ENCODE assay signal across 2 cellular contexts in the genomic region with DNA sequence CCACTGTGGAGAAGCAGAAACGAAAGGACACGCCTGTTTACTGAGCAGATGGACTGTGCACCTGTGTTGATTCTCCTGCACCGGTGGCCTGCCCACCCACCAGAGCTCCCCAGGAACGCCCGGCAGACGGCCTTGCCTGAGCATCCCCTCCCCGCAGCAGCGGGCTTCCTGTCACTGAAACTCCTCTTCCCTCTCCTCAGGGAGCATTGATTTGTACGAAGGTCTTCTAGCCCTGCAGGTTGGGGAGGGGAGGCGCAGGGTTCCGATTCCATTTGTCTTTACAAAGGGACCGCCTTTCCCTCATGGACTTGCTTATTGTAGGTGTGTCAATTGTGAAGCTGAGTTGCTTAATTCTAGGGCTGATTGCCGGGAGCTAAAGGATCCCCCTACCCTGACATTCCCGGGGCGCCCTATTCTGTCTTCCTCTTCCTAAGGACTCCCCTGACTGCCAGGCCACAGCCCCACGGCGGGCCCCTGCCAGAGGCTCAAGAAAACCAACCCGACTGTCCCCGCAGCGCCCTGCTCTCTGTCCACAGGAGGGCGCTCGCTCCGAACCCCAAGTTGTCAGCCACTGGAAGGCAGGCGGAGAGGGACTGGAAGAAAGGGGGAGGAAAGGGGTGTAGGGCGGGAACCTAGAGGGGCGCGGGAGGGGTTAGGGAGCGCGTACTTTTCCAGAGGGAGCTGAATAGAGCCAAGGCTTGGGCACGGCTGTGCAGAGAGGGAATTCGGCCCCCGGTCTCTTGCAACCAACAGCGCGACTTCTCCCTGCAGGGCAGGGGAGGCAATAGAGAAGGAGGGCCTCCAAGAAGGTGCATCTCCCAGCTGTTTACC.
TF ChIP-seq lines count a peak whose summit lies in the region.

No MANE protein-coding gene starts in this region.

TF ChIP-seq in HCT116, 20 proteins besides CTCF, POLR2A, EP300 and RAD21:
- TF ChIP-seq TCF7L2 (IDR thresholded peaks at IDR 0.05; ENCODE audit: borderline replicate concordance, extremely low read depth, insufficient read depth, insufficient read length) (peak; percentile 21), SP1 (IDR thresholded peaks at IDR 0.05; ENCODE audit: low read depth) (no peak), YY1 (IDR thresholded peaks at IDR 0.05; ENCODE audit: extremely low read depth, insufficient replicate concordance, low read depth, low read length) (peak; percentile 80), SRF (IDR thresholded peaks at IDR 0.05; ENCODE audit: low read depth) (no peak)

TF ChIP-seq in H1, 55 proteins besides CTCF, POLR2A, EP300 and RAD21:
- TF ChIP-seq TAF1 (IDR thresholded peaks at IDR 0.05; ENCODE audit: low read depth, low read length): no peak
- no peak for TF ChIP-seq CEBPB (IDR thresholded peaks at IDR 0.05; ENCODE audit: low read depth, low read length)
- no peak for TF ChIP-seq SP4 (IDR thresholded peaks at IDR 0.05; ENCODE audit: low read length)
- 0 out of 2 replicates have a peak, but pooled peaks have one; percentile 31 for TF ChIP-seq JUND (IDR thresholded peaks at IDR 0.05; ENCODE audit: low read length)
- TF ChIP-seq EGR1 (IDR thresholded peaks at IDR 0.05; ENCODE audit: borderline replicate concordance, low read depth, low read length): no peak
- peak; percentile 40 for TF ChIP-seq EZH2 (IDR thresholded peaks at IDR 0.05; ENCODE audit: low read depth, low read length, severe bottlenecking)
- TF ChIP-seq TAF7 (optimal IDR thresholded peaks at IDR 0.05; ENCODE audit: borderline replicate concordance, low read depth, low read length): peak; percentile 47
- TF ChIP-seq SAP30 (IDR thresholded peaks at IDR 0.05; ENCODE audit: insufficient read depth, insufficient replicate concordance, low read length): peak; percentile 62
- TF ChIP-seq, protein P1, sequence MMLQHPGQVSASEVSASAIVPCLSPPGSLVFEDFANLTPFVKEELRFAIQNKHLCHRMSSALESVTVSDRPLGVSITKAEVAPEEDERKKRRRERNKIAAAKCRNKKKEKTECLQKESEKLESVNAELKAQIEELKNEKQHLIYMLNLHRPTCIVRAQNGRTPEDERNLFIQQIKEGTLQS (IDR thresholded peaks at IDR 0.05; ENCODE audit: insufficient read depth, low read depth, low read length): no peak
- peak; percentile 65 for TF ChIP-seq ASH2L (IDR thresholded peaks at IDR 0.05; ENCODE audit: low read length)
- 0 out of 2 replicates have a peak, but pooled peaks have one; percentile 41 for TF ChIP-seq BACH1 (IDR thresholded peaks at IDR 0.05; ENCODE audit: low read length)
- no peak for TF ChIP-seq CBX5 (IDR thresholded peaks at IDR 0.05; ENCODE audit: low read depth, low read length)
- no peak for TF ChIP-seq POU5F1 (IDR thresholded peaks at IDR 0.05; ENCODE audit: low read depth, low read length)
- peak; percentile 46; the same call in 1 of the 2 replicates for TF ChIP-seq YY1 (IDR thresholded peaks at IDR 0.05; ENCODE audit: low read depth, low read length)
- TF ChIP-seq GTF2F1 (IDR thresholded peaks at IDR 0.05; ENCODE audit: borderline replicate concordance, low read depth, low read length): no peak
- TF ChIP-seq PHF8 (conservative IDR thresholded peaks at IDR 0.05; ENCODE audit: low read depth, low read length): no peak
- TF ChIP-seq NRF1 (IDR thresholded peaks at IDR 0.05; ENCODE audit: low read depth, low read length): no peak
- TF ChIP-seq ZNF274 (IDR thresholded peaks at IDR 0.05; ENCODE audit: borderline replicate concordance, extremely low read depth, low read length): no peak
- TF ChIP-seq CTBP2 (IDR thresholded peaks at IDR 0.05; ENCODE audit: borderline replicate concordance, insufficient read depth, insufficient read length, low read length): peak; percentile 39
- TF ChIP-seq TCF12 (IDR thresholded peaks at IDR 0.05; ENCODE audit: low read depth, low read length): 0 out of 2 replicates have a peak, but pooled peaks have one; percentile 75
- TF ChIP-seq SIN3A (conservative IDR thresholded peaks at IDR 0.05 in 1 of 2, IDR thresholded peaks at IDR 0.05 in 1 of 2; ENCODE audit: low read depth in 1 of 2, low read length in 2 of 2): peak in 1 of 2 experiments; percentile 63; a peak in 1 of 4 replicates
- TF ChIP-seq TEAD4 (IDR thresholded peaks at IDR 0.05; ENCODE audit: low read depth, low read length): no peak
- no peak for TF ChIP-seq HDAC6 (IDR thresholded peaks at IDR 0.05; ENCODE audit: low read depth, low read length)
- no peak for TF ChIP-seq SP2 (IDR thresholded peaks at IDR 0.05; ENCODE audit: low read length)
- TF ChIP-seq KDM4A (IDR thresholded peaks at IDR 0.05; ENCODE audit: low read depth, low read length, severe bottlenecking): no peak
- TF ChIP-seq, protein P2, sequence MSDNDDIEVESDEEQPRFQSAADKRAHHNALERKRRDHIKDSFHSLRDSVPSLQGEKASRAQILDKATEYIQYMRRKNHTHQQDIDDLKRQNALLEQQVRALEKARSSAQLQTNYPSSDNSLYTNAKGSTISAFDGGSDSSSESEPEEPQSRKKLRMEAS (IDR thresholded peaks at IDR 0.05): peak; percentile 46; the same call in 1 of the 2 replicates
- TF ChIP-seq TBP (IDR thresholded peaks at IDR 0.05; ENCODE audit: low read depth, low read length): peak; percentile 8; the same call in 1 of the 2 replicates
- no peak for TF ChIP-seq SIX5 (IDR thresholded peaks at IDR 0.05; ENCODE audit: low read depth, low read length)
- 0 out of 4 replicates have a peak, but pooled peaks have one; percentile 15 to 67 for TF ChIP-seq HDAC2 (IDR thresholded peaks at IDR 0.05; ENCODE audit: borderline replicate concordance in 1 of 2, low read depth in 2 of 2, low read length in 2 of 2)
- no peak for TF ChIP-seq KDM5A (IDR thresholded peaks at IDR 0.05; ENCODE audit: low read length)
- TF ChIP-seq CHD2 (IDR thresholded peaks at IDR 0.05; ENCODE audit: low read length): no peak
- TF ChIP-seq, protein P3, sequence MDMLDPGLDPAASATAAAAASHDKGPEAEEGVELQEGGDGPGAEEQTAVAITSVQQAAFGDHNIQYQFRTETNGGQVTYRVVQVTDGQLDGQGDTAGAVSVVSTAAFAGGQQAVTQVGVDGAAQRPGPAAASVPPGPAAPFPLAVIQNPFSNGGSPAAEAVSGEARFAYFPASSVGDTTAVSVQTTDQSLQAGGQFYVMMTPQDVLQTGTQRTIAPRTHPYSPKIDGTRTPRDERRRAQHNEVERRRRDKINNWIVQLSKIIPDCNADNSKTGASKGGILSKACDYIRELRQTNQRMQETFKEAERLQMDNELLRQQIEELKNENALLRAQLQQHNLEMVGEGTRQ (IDR thresholded peaks at IDR 0.05; ENCODE audit: low read length): no peak
- no peak for TF ChIP-seq RFX5 (IDR thresholded peaks at IDR 0.05; ENCODE audit: borderline replicate concordance, low read depth, low read length)
